Comparison of ENCODE assay signal across 23 cellular contexts in genomic region chr13:79456051-79456450, GRCh38.
"Had no signal": no experiment of that assay in that cellular context is flagged by ENCODE, and none has a peak within 500 bp of the region (broad histone marks: within the 10 kb centered on the region; RNA-seq: fewer than 3 reads in every experiment).

No MANE protein-coding gene starts in this region.

- H3K27ac Mint-ChIP-seq: activated CD8-positive, alpha-beta memory T cell treated with anti-CD3 and anti-CD28 coated beads, Interleukin-2, amount 10 ng/mL, durations not matched to agents 7 days and 5 days; memory B cell; natural killer cell; progenitor cell of endocrine pancreas; stimulated activated naive CD8-positive, alpha-beta T cell treated with anti-CD3 and anti-CD28 coated beads, Interleukin-15, Interleukin-2, amounts not matched to agents 100 ng/mL and 50 ng/mL, for 24 hours; T-cell had no signal

- H3K27me3 Mint-ChIP-seq: activated CD8-positive, alpha-beta memory T cell treated with anti-CD3 and anti-CD28 coated beads, Interleukin-2, amount 10 ng/mL, durations not matched to agents 7 days and 5 days; stimulated activated naive CD8-positive, alpha-beta T cell treated with anti-CD3 and anti-CD28 coated beads, Interleukin-15, Interleukin-2, amounts not matched to agents 100 ng/mL and 50 ng/mL, for 24 hours; T-cell had no signal

- H3K9me3 ChIP-seq: right atrium auricular region, suprapubic skin, upper lobe of right lung had no signal

- ATAC-seq: activated CD8-positive, alpha-beta memory T cell treated with anti-CD3 and anti-CD28 coated beads, Interleukin-2, amount 10 ng/mL, durations not matched to agents 7 days and 5 days; left ventricle myocardium superior; natural killer cell; T-cell; upper lobe of right lung had no signal

- H3K36me3 Mint-ChIP-seq: memory B cell, natural killer cell, T-cell had no signal

- H3K27me3 ChIP-seq: right atrium auricular region, suprapubic skin, upper lobe of right lung had no signal

- H3K4me3 Mint-ChIP-seq: activated CD8-positive, alpha-beta memory T cell treated with anti-CD3 and anti-CD28 coated beads, Interleukin-2, amount 10 ng/mL, durations not matched to agents 7 days and 5 days; memory B cell; natural killer cell; stimulated activated naive CD8-positive, alpha-beta T cell treated with anti-CD3 and anti-CD28 coated beads, Interleukin-15, Interleukin-2, amounts not matched to agents 100 ng/mL and 50 ng/mL, for 24 hours; T-cell had no signal

- H3K27ac ChIP-seq: right atrium auricular region, skin epidermis, suprapubic skin, upper lobe of right lung had no signal

- H3K9me3 Mint-ChIP-seq: memory B cell; natural killer cell; stimulated activated naive CD8-positive, alpha-beta T cell treated with anti-CD3 and anti-CD28 coated beads, Interleukin-15, Interleukin-2, amounts not matched to agents 100 ng/mL and 50 ng/mL, for 24 hours; T-cell had no signal

- H3K4me1 ChIP-seq: right atrium auricular region, upper lobe of right lung had no signal

- DNase-seq: activated CD4-positive, alpha-beta T cell treated with anti-CD3 and anti-CD28 coated beads, Interleukin-2, amount 50 U/mL, for 4 hours; activated CD8-positive, alpha-beta memory T cell treated with anti-CD3 and anti-CD28 coated beads, Interleukin-2, amount 10 ng/mL, durations not matched to agents 7 days and 5 days; activated naive CD4-positive, alpha-beta T cell; activated T-cell treated with anti-CD3 and anti-CD28 coated beads, Interleukin-2, amount 50 U/mL, for 48 hours; anterior cingulate cortex; cortex of kidney; effector CD4-positive, alpha-beta T cell; head of caudate nucleus; kidney glomerular epithelial cell; left ventricle myocardium superior; natural killer cell; nucleus accumbens; stimulated activated CD4-positive, alpha-beta T cell treated with anti-CD3 and anti-CD28 coated beads, Interleukin-4, amount 100 ng/mL, for 4 hours; stimulated activated CD8-positive, alpha-beta memory T cell treated with anti-CD3 and anti-CD28 coated beads, Interleukin-4, amount 100 ng/mL, for 48 hours; T-cell; T-helper 9 cell; upper lobe of right lung had no signal

- H3K4me3 ChIP-seq: right atrium auricular region, skin epidermis, suprapubic skin, upper lobe of right lung had no signal

- H3K36me3 ChIP-seq: right atrium auricular region, suprapubic skin, upper lobe of right lung had no signal
